Comparison of ENCODE assay signal across 20 cellular contexts in the genomic region with DNA sequence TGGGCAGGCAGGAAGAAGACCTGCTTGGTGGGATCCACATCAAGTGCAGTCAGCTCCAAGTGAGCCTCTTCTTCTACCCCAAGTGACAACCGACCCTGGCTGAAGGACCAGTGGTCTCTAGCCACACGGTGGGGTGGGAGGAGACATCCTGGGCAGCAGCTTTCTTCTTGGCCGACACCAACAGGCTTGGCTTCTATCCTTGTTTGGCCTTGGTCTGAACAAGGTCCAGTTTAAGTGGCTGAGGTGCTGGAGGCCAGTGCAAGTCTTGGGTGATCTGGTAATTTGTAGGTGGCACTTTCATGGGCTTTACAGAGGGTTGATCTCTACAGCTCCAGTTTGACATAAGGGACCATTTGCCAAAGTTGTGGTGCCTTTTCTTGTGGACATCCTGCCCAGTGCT.
A peak's percentile ranks its signal among the peaks of the same experiment; 100 is the strongest.
DNase-seq lines count a peak whose midpoint lies in the region; ATAC-seq, FAIRE-seq and TF ChIP-seq lines count a peak whose summit lies in the region.
"Had no signal": no experiment of that assay in that cellular context is flagged by ENCODE, and none has a peak within 500 bp of the region (broad histone marks: within the 10 kb centered on the region; RNA-seq: fewer than 3 reads in every experiment).

No MANE protein-coding gene starts in this region.

- peaks cover 4 to 59% (median 20%) of the 10 kb centered on the region in 12 donors for H3K4me1 ChIP-seq in heart left ventricle
- H3K4me1 ChIP-seq in pancreas: peaks cover 7 to 23% (median 20%) of the 10 kb centered on the region in 3 donors
- H3K4me1 ChIP-seq in transverse colon: peaks cover 11 to 40% (median 20%) of the 10 kb centered on the region in 4 donors

- 56 to 92% (median 58%) methylated on average over 2 to 3 of the region's 3 CpGs for WGBS in heart left ventricle, 4 donors
- 38 to 53% methylated on average over 3 of the region's 3 CpGs for WGBS in pancreas, 2 donors
- 94% methylated on average over 3 of the region's 3 CpGs; no CpG with 5 or more reads in 1 of the 2 donors for WGBS in transverse colon (ENCODE audit: low coverage in 1 of 2), 2 donors

- H3K4me3 ChIP-seq in heart left ventricle (no peak overlapping the region), pancreas (no peak overlapping the region), transverse colon (no peak overlapping the region)
- H3K4me3 ChIP-seq: GM23248, HAP-1 had no signal

- ATAC-seq in left ventricle myocardium superior: peak; percentile 2
- no peak for ATAC-seq in heart left ventricle
- ATAC-seq in pancreas: peak in 3 of 4 donors; percentile 51 to 68 (median 60)
- ATAC-seq in effector memory CD8-positive, alpha-beta T cell (replicated peaks): no peak

- in situ Hi-C loops in transverse colon (cut with MboI; ENCODE audit: low pct_ligation_motif_present in 1 of 4, low pct_unique_long_range_greater_than_20kb in 1 of 4, low sequenced_read_pairs in 3 of 4): loop anchor here in 2 of 4 donors (10.0 kb wide), 2 partner anchors 77 to 87 kb away; no protein-coding TSS in a partner anchor

- FAIRE-seq in pancreas (lab: Jason Lieb, UNC): no peak
- FAIRE-seq: D721Med, G401.6, GM12891, GM19239, HepG2 had no signal

- H3K27me3 Mint-ChIP-seq in effector memory CD8-positive, alpha-beta T cell: no peaks in the 10 kb centered on the region
- H3K27me3 Mint-ChIP-seq: CD4-positive, alpha-beta T cell had no signal

- H3K27me3 ChIP-seq in heart left ventricle (no peaks in the 10 kb centered on the region), pancreas (no peaks in the 10 kb centered on the region), transverse colon (no peaks in the 10 kb centered on the region)
- H3K27me3 ChIP-seq: BE2C had no signal

- no peaks in the 10 kb centered on the region for H3K9me3 ChIP-seq in heart left ventricle
- H3K9me3 ChIP-seq in pancreas: no peaks in the 10 kb centered on the region
- H3K9me3 ChIP-seq in transverse colon: no peaks in the 10 kb centered on the region
- H3K9me3 ChIP-seq: BE2C, Caco-2, HAP-1 had no signal

- H3K9me3 Mint-ChIP-seq in effector memory CD8-positive, alpha-beta T cell: no peaks in the 10 kb centered on the region
- H3K9me3 Mint-ChIP-seq: CD4-positive, alpha-beta T cell had no signal

- H3K4me3 Mint-ChIP-seq in effector memory CD8-positive, alpha-beta T cell: no peak overlapping the region
- H3K4me3 Mint-ChIP-seq: CD4-positive, alpha-beta T cell had no signal

- TF ChIP-seq EP300 in transverse colon (IDR thresholded peaks at IDR 0.05; ENCODE audit: low read depth): no peak

- intact Hi-C loops in left ventricle myocardium superior (cut with micrococcal nuclease) (loop anchor here (10.0 kb wide), 1 partner anchor 87 kb away; no protein-coding TSS in a partner anchor), heart left ventricle (cut with DNase I) (loop anchor here in 7 of 10 donors (5.0 to 10.0 kb wide), 7 partner anchors 57 to 193 kb away; a partner anchor contains a TSS), pancreas (cut with DNase I) (loop anchor here in 1 of 3 donors (10.0 kb wide), 1 partner anchor 57 kb away; no protein-coding TSS in a partner anchor), transverse colon (cut with DNase I; ENCODE audit: low total_unique reads) (no loop called here)

- H3K36me3 Mint-ChIP-seq in effector memory CD8-positive, alpha-beta T cell (ENCODE audit: insufficient read depth): no peaks in the 10 kb centered on the region

- no peak overlapping the region for H3K27ac Mint-ChIP-seq in effector memory CD8-positive, alpha-beta T cell
- H3K27ac Mint-ChIP-seq: CD4-positive, alpha-beta T cell had no signal

- TF ChIP-seq CTCF in heart left ventricle (IDR thresholded peaks at IDR 0.05) (no peak), pancreas (IDR thresholded peaks at IDR 0.05) (no peak), transverse colon (IDR thresholded peaks at IDR 0.05) (no peak)

- DNase-seq in left ventricle myocardium superior (no peak), heart left ventricle (no peak), pancreas (no peak), transverse colon (no peak), iPS-NIHi7 (ENCODE audit: extremely low spot score) (no peak), A172 (ENCODE audit: low spot score) (no peak)
- DNase-seq in effector memory CD8-positive, alpha-beta T cell: no peak
- DNase-seq: 8988T; ACHN; BE2C; C1 segment of cervical spinal cord; Caco-2; CD4-positive, alpha-beta T cell; GM23248 had no signal

- peak overlapping the region in 1 of 12 donors; percentile 44 for H3K27ac ChIP-seq in heart left ventricle
- H3K27ac ChIP-seq in pancreas: no peak overlapping the region
- H3K27ac ChIP-seq in transverse colon: peak overlapping the region; percentile 44 to 73 (median 58)
- H3K27ac ChIP-seq: GM23248 had no signal

- TF ChIP-seq POLR2A in heart left ventricle (IDR thresholded peaks at IDR 0.05) (no peak), transverse colon (IDR thresholded peaks at IDR 0.05) (no peak)

- H3K4me1 Mint-ChIP-seq in effector memory CD8-positive, alpha-beta T cell (ENCODE audit: low read depth in 2 of 2): peaks cover 14 to 17% of the 10 kb centered on the region in 2 donors

- H3K36me3 ChIP-seq in heart left ventricle (peaks cover 0 to 50% (median 6%) of the 10 kb centered on the region in 9 donors), pancreas (no peaks in the 10 kb centered on the region), transverse colon (no peaks in the 10 kb centered on the region)
- H3K36me3 ChIP-seq: HAP-1 had no signal

Comparison
In these comparisons a context has a peak if more than half of its experiments do, and no peak if none do; other contexts are left out.
1. ATAC-seq: peak in left ventricle myocardium superior (single experiment) and pancreas (3 of 4); none in heart left ventricle (0 of 4) and effector memory CD8-positive, alpha-beta T cell (single experiment).
2. H3K27ac ChIP-seq: peak in transverse colon (4 of 4); none in pancreas (0 of 4).